ENCODE assay signal across 1 cellular context in genomic region chr1:218344814-218345672, GRCh38.
TF ChIP-seq lines count a peak whose summit lies in the region.

Gene TGFB2 (plus strand): TSS chr1:218345336. CDS start chr1:218346702, 1,366 bp downstream.

TF ChIP-seq in HEK293, 187 proteins besides CTCF, POLR2A, EP300 and RAD21 (continued from another document and continues in another):
- TF ChIP-seq ELK4 (IDR thresholded peaks at IDR 0.05; ENCODE audit: borderline replicate concordance, low read depth, low read length), result no peak
- no peak for TF ChIP-seq ZSCAN5A (tag by site-specific recombination; IDR thresholded peaks at IDR 0.05)
- TF ChIP-seq OSR2 (tag by site-specific recombination; IDR thresholded peaks at IDR 0.05), result no peak
- TF ChIP-seq KLF7 (tag by site-specific recombination; IDR thresholded peaks at IDR 0.05; ENCODE audit: borderline replicate concordance), result no peak
- no peak for TF ChIP-seq REST (tag by site-specific recombination; IDR thresholded peaks at IDR 0.05)
- TF ChIP-seq ZNF654 (tag by site-specific recombination; IDR thresholded peaks at IDR 0.05; ENCODE audit: low read depth), result no peak
- TF ChIP-seq KLF10 (tag by site-specific recombination; IDR thresholded peaks at IDR 0.05), result no peak
- TF ChIP-seq ZNF391 (tag by site-specific recombination; IDR thresholded peaks at IDR 0.05; ENCODE audit: borderline replicate concordance, low read depth), result no peak
- no peak for TF ChIP-seq ZNF664 (tag by site-specific recombination; IDR thresholded peaks at IDR 0.05)
- peak; percentile 72 for TF ChIP-seq FEZF1 (tag by site-specific recombination; IDR thresholded peaks at IDR 0.05)
- TF ChIP-seq ZNF23 (tag by site-specific recombination; IDR thresholded peaks at IDR 0.05; ENCODE audit: borderline replicate concordance), result no peak
- TF ChIP-seq ZNF155 (tag by site-specific recombination; IDR thresholded peaks at IDR 0.05), result no peak
- no peak for TF ChIP-seq ZSCAN18 (tag by site-specific recombination; IDR thresholded peaks at IDR 0.05)
- no peak for TF ChIP-seq ZBTB49 (tag by site-specific recombination; IDR thresholded peaks at IDR 0.05; ENCODE audit: low read depth)
- TF ChIP-seq ZNF449 (tag by site-specific recombination; IDR thresholded peaks at IDR 0.05), result no peak
- TF ChIP-seq ZNF37A (tag by site-specific recombination; IDR thresholded peaks at IDR 0.05), result no peak
- no peak for TF ChIP-seq ZNF416 (tag by site-specific recombination; IDR thresholded peaks at IDR 0.05)
- no peak for TF ChIP-seq ZNF670 (tag by site-specific recombination; IDR thresholded peaks at IDR 0.05; ENCODE audit: low read depth)
- TF ChIP-seq REPIN1 (tag by site-specific recombination; IDR thresholded peaks at IDR 0.05; ENCODE audit: low read depth), result no peak
- TF ChIP-seq ZNF138 (tag by site-specific recombination; IDR thresholded peaks at IDR 0.05; ENCODE audit: borderline replicate concordance), result no peak
- no peak for TF ChIP-seq ZFP3 (tag by site-specific recombination; IDR thresholded peaks at IDR 0.05; ENCODE audit: low read depth)
- TF ChIP-seq ZNF48 (tag by site-specific recombination; IDR thresholded peaks at IDR 0.05), result no peak
- peak; percentile 57; the same call in 1 of the 2 replicates for TF ChIP-seq ZNF10 (tag by site-specific recombination; IDR thresholded peaks at IDR 0.05)
- TF ChIP-seq ZNF560 (tag by site-specific recombination; IDR thresholded peaks at IDR 0.05; ENCODE audit: borderline replicate concordance), result no peak
- peak; percentile 78 for TF ChIP-seq PRDM10 (tag by site-specific recombination; IDR thresholded peaks at IDR 0.05)
- no peak for TF ChIP-seq ZNF433 (tag by site-specific recombination; IDR thresholded peaks at IDR 0.05; ENCODE audit: low read depth)
- peak; percentile 72 for TF ChIP-seq ZNF629 (tag by site-specific recombination; IDR thresholded peaks at IDR 0.05)
- TF ChIP-seq ZNF121 (tag by site-specific recombination; IDR thresholded peaks at IDR 0.05), result no peak
- peak; percentile 10; the same call in 1 of the 2 replicates for TF ChIP-seq ZNF610 (tag by site-specific recombination; IDR thresholded peaks at IDR 0.05; ENCODE audit: borderline replicate concordance)
- no peak for TF ChIP-seq ZNF626 (tag by site-specific recombination; IDR thresholded peaks at IDR 0.05)
- TF ChIP-seq ZNF530 (tag by site-specific recombination; IDR thresholded peaks at IDR 0.05; ENCODE audit: low read depth), result no peak
- TF ChIP-seq ZNF548 (tag by site-specific recombination; IDR thresholded peaks at IDR 0.05), result no peak
- no peak for TF ChIP-seq ZBTB20 (tag by site-specific recombination; IDR thresholded peaks at IDR 0.05)
- TF ChIP-seq ZNF776 (tag by site-specific recombination; IDR thresholded peaks at IDR 0.05; ENCODE audit: borderline replicate concordance), result no peak
- no peak for TF ChIP-seq ZNF18 (tag by site-specific recombination; IDR thresholded peaks at IDR 0.05)
- no peak for TF ChIP-seq ZBTB1 (tag by site-specific recombination; IDR thresholded peaks at IDR 0.05)
